In the genomic region with DNA sequence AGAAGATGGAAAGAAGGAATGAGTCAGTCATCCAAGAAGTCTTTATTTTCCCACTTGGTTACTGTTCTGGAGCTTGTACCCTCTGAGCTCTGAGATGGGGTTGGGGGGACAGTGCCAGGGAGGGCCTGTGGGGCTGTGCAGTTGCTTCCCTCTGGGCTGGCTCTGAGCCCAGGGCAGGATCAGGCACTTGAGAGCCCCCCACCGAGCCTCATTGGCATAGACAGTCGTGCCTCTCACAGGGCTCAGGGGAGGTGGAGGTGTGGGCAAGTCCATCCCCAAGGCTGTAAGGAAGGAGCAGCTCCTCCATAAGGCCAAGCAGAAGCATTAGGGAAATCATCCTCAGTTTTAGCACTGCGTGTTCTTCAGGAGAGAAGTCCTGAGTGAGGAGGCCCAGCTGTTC, we compare ENCODE assay signal across 28 cellular contexts. TPM values are rescaled to one million over a fixed set of nuclear protein-coding genes. Genes with fewer than 3 reads are reported as not detected.
DNase-seq lines count a peak whose midpoint lies in the region; ATAC-seq and TF ChIP-seq lines count a peak whose summit lies in the region.
"Had no signal": no experiment of that assay in that cellular context is flagged by ENCODE, and none has a peak within 500 bp of the region (broad histone marks: within the 10 kb centered on the region; RNA-seq: fewer than 3 reads in every experiment).

No MANE protein-coding gene starts in this region.

- H3K4me3 ChIP-seq in gastrocnemius medialis = no peak overlapping the region
- H3K4me3 ChIP-seq: psoas muscle, sigmoid colon, SJSA1, upper lobe of right lung had no signal

- H3K4me1 ChIP-seq in gastrocnemius medialis = peaks cover 17 to 21% of the 10 kb centered on the region in 2 donors

- H3K9me3 Mint-ChIP-seq in activated CD8-positive, alpha-beta T cell treated with anti-CD3 and anti-CD28 coated beads for 36 hours = no peaks in the 10 kb centered on the region
- H3K9me3 Mint-ChIP-seq in activated CD8-positive, alpha-beta T cell treated with anti-CD3 and anti-CD28 coated beads, Interleukin-2, amount 10 ng/mL, durations not matched to agents 7 days and 5 days (ENCODE audit: insufficient read depth) = no peaks in the 10 kb centered on the region
- H3K9me3 Mint-ChIP-seq in neural crest cell = no peaks in the 10 kb centered on the region
- H3K9me3 Mint-ChIP-seq: activated T-cell treated with anti-CD3 and anti-CD28 coated beads, Interleukin-2, amount 50 U/mL, for 4 hours; memory B cell; stimulated activated naive B cell treated with anti-CD40 and anti-IgM and Interleukin-4, amounts not matched to agents 10 μg/mL and 1 μg/mL and 100 μg/mL, for 72 hours had no signal

- H3K4me3 Mint-ChIP-seq in activated CD8-positive, alpha-beta T cell treated with anti-CD3 and anti-CD28 coated beads for 36 hours = no peak overlapping the region
- no peak overlapping the region for H3K4me3 Mint-ChIP-seq in activated CD8-positive, alpha-beta T cell treated with anti-CD3 and anti-CD28 coated beads, Interleukin-2, amount 10 ng/mL, durations not matched to agents 7 days and 5 days
- H3K4me3 Mint-ChIP-seq in neural crest cell = peak overlapping the region; percentile 93
- H3K4me3 Mint-ChIP-seq: activated T-cell treated with anti-CD3 and anti-CD28 coated beads, Interleukin-2, amount 50 U/mL, for 4 hours; memory B cell; stimulated activated naive B cell treated with anti-CD40 and anti-IgM and Interleukin-4, amounts not matched to agents 10 μg/mL and 1 μg/mL and 100 μg/mL, for 72 hours had no signal

- intact Hi-C loops in activated CD8-positive, alpha-beta T cell treated with anti-CD3 and anti-CD28 coated beads for 36 hours (cut with micrococcal nuclease) = no loop called here
- intact Hi-C loops in gastrocnemius medialis (cut with DNase I; ENCODE audit: low total_unique reads) = no loop called here

- H3K9me3 ChIP-seq in gastrocnemius medialis = no peaks in the 10 kb centered on the region
- H3K9me3 ChIP-seq: psoas muscle, sigmoid colon, SJSA1, upper lobe of right lung had no signal

- H3K27me3 Mint-ChIP-seq in activated CD8-positive, alpha-beta T cell treated with anti-CD3 and anti-CD28 coated beads for 36 hours = no peaks in the 10 kb centered on the region
- no peaks in the 10 kb centered on the region for H3K27me3 Mint-ChIP-seq in activated CD8-positive, alpha-beta T cell treated with anti-CD3 and anti-CD28 coated beads, Interleukin-2, amount 10 ng/mL, durations not matched to agents 7 days and 5 days (ENCODE audit: low read depth)
- peaks cover 6% of the 10 kb centered on the region for H3K27me3 Mint-ChIP-seq in neural crest cell (ENCODE audit: low read depth)
- H3K27me3 Mint-ChIP-seq: memory B cell; stimulated activated naive B cell treated with anti-CD40 and anti-IgM and Interleukin-4, amounts not matched to agents 10 μg/mL and 1 μg/mL and 100 μg/mL, for 72 hours had no signal

- no peak for ATAC-seq in activated CD8-positive, alpha-beta T cell treated with anti-CD3 and anti-CD28 coated beads for 36 hours
- no peak for ATAC-seq in activated CD8-positive, alpha-beta T cell treated with anti-CD3 and anti-CD28 coated beads, Interleukin-2, amount 10 ng/mL, durations not matched to agents 7 days and 5 days
- ATAC-seq in gastrocnemius medialis = no peak
- ATAC-seq: activated T-cell treated with anti-CD3 and anti-CD28 coated beads, Interleukin-2, amount 50 U/mL, for 4 hours; left lobe of liver; psoas muscle; stimulated activated naive B cell treated with anti-CD40 and anti-IgM and Interleukin-4, amounts not matched to agents 10 μg/mL and 1 μg/mL and 100 μg/mL, for 72 hours; upper lobe of right lung had no signal

- no peak for DNase-seq in activated CD8-positive, alpha-beta T cell treated with anti-CD3 and anti-CD28 coated beads for 36 hours
- no peak for DNase-seq in activated CD8-positive, alpha-beta T cell treated with anti-CD3 and anti-CD28 coated beads, Interleukin-2, amount 10 ng/mL, durations not matched to agents 7 days and 5 days
- DNase-seq in NCI-H345 (lab: John Stamatoyannopoulos, UW) (peak; percentile 30), neural crest cell (ENCODE audit: low read depth, low spot score) (no peak), gastrocnemius medialis (no peak)
- no peak for DNase-seq in stimulated activated CD4-positive, alpha-beta T cell treated with anti-CD3 and anti-CD28 coated beads, Interleukin-4, amount 100 ng/mL, for 4 hours
- DNase-seq: ACHN; activated CD4-positive, CD25-positive, alpha-beta regulatory T cell; activated CD8-positive, alpha-beta memory T cell treated with anti-CD3 and anti-CD28 coated beads for 24 hours; activated naive CD4-positive, alpha-beta T cell treated with Interleukin-2 at 50 U/mL for 16 hours; activated T-cell treated with anti-CD3 and anti-CD28 coated beads, Interleukin-2, amount 50 U/mL, for 4 hours; amygdala; H7; NCI-H1105; NCI-H1930; nucleus accumbens; psoas muscle; sigmoid colon; stimulated activated CD4-positive, alpha-beta T cell treated with anti-CD3 and anti-CD28 coated beads, Interleukin-4, amount 100 ng/mL, for 24 hours; stimulated activated naive B cell treated with anti-CD40 and anti-IgM and Interleukin-4, amounts not matched to agents 10 μg/mL and 1 μg/mL and 100 μg/mL, for 72 hours; upper lobe of right lung had no signal

- in situ Hi-C loops in gastrocnemius medialis (cut with MboI; ENCODE audit: low sequenced_read_pairs in 4 of 4) = loop anchor here in 3 of 4 donors (25.0 kb wide), 1 partner anchor 260 kb away; a partner anchor contains a TSS

- H3K27ac Mint-ChIP-seq in activated CD8-positive, alpha-beta T cell treated with anti-CD3 and anti-CD28 coated beads for 36 hours = peak overlapping the region; percentile 25
- H3K27ac Mint-ChIP-seq in activated CD8-positive, alpha-beta T cell treated with anti-CD3 and anti-CD28 coated beads, Interleukin-2, amount 10 ng/mL, durations not matched to agents 7 days and 5 days = no peak overlapping the region
- no peak overlapping the region for H3K27ac Mint-ChIP-seq in neural crest cell (ENCODE audit: unreplicated experiment)

- no peak overlapping the region for H3K27ac ChIP-seq in gastrocnemius medialis
- H3K27ac ChIP-seq: psoas muscle, sigmoid colon, SJSA1, upper lobe of right lung had no signal

- no peaks in the 10 kb centered on the region for H3K27me3 ChIP-seq in gastrocnemius medialis
- H3K27me3 ChIP-seq: sigmoid colon, SJSA1, upper lobe of right lung had no signal

- peaks cover 33% of the 10 kb centered on the region for H3K4me1 Mint-ChIP-seq in activated CD8-positive, alpha-beta T cell treated with anti-CD3 and anti-CD28 coated beads for 36 hours (ENCODE audit: low read depth)
- peaks cover 37% of the 10 kb centered on the region for H3K4me1 Mint-ChIP-seq in activated CD8-positive, alpha-beta T cell treated with anti-CD3 and anti-CD28 coated beads, Interleukin-2, amount 10 ng/mL, durations not matched to agents 7 days and 5 days (ENCODE audit: low read depth)
- H3K4me1 Mint-ChIP-seq in neural crest cell = peaks cover 23% of the 10 kb centered on the region

- no peak for TF ChIP-seq CTCF in activated CD8-positive, alpha-beta T cell treated with anti-CD3 and anti-CD28 coated beads for 36 hours (IDR thresholded peaks at IDR 0.05)
- TF ChIP-seq CTCF in neural crest cell (conservative IDR thresholded peaks at IDR 0.05) = no peak
- no peak for TF ChIP-seq CTCF in gastrocnemius medialis (IDR thresholded peaks at IDR 0.05 in 4 of 5, conservative IDR thresholded peaks at IDR 0.05 in 1 of 5)

- no peak for TF ChIP-seq POLR2A in gastrocnemius medialis (IDR thresholded peaks at IDR 0.05)

- peaks cover 40% of the 10 kb centered on the region for H3K36me3 Mint-ChIP-seq in activated CD8-positive, alpha-beta T cell treated with anti-CD3 and anti-CD28 coated beads for 36 hours (ENCODE audit: low read depth)
- H3K36me3 Mint-ChIP-seq in activated CD8-positive, alpha-beta T cell treated with anti-CD3 and anti-CD28 coated beads, Interleukin-2, amount 10 ng/mL, durations not matched to agents 7 days and 5 days (ENCODE audit: low read depth) = peaks cover 42% of the 10 kb centered on the region
- no peaks in the 10 kb centered on the region for H3K36me3 Mint-ChIP-seq in neural crest cell (ENCODE audit: low read depth)

- no peaks in the 10 kb centered on the region for H3K36me3 ChIP-seq in gastrocnemius medialis
- H3K36me3 ChIP-seq: sigmoid colon, upper lobe of right lung had no signal

- CTCF ChIA-PET in activated CD8-positive, alpha-beta T cell treated with anti-CD3 and anti-CD28 coated beads for 36 hours (lab: Charles Lee) = interaction anchor here (0.8 to 5.4 kb wide), 6 partner anchors 8 to 251 kb away, joined by 3 to 38 read pairs (median 7); a partner anchor contains a TSS
- CTCF ChIA-PET in activated CD8-positive, alpha-beta T cell treated with anti-CD3 and anti-CD28 coated beads, Interleukin-2, amount 10 ng/mL, durations not matched to agents 7 days and 5 days (lab: Charles Lee) = interaction anchor here (1.6 to 6.4 kb wide), 3 partner anchors 9 to 14 kb away, joined by 4 to 39 read pairs (median 16); a partner anchor contains a TSS

- POLR2A ChIA-PET in activated CD8-positive, alpha-beta T cell treated with anti-CD3 and anti-CD28 coated beads for 36 hours (lab: Charles Lee) = interaction anchor here (1.0 to 7.7 kb wide), 6 partner anchors 11 to 164 kb away, joined by 3 to 124 read pairs (median 4); a partner anchor contains a TSS
- POLR2A ChIA-PET in activated CD8-positive, alpha-beta T cell treated with anti-CD3 and anti-CD28 coated beads, Interleukin-2, amount 10 ng/mL, durations not matched to agents 7 days and 5 days (lab: Charles Lee) = interaction anchor here (8.4 kb wide), 1 partner anchor 12 kb away, joined by 103 read pairs; a partner anchor contains a TSS

RNA-seq across cellular contexts. Expression of a gene that starts 2.5 kb away (rescaled TPM):
- total RNA-seq in activated CD8-positive, alpha-beta T cell treated with anti-CD3 and anti-CD28 coated beads for 36 hours = 10 to 100 TPM; 25.8 to 33.7 TPM
- 10 to 100 TPM; 39.7 to 42.0 TPM for total RNA-seq in activated CD8-positive, alpha-beta T cell treated with anti-CD3 and anti-CD28 coated beads, Interleukin-2, amount 10 ng/mL, durations not matched to agents 7 days and 5 days
- total RNA-seq in neural crest cell (50.9 and 57.3 TPM in 2 replicates), gastrocnemius medialis (10 to 100 TPM; 28.2 to 53.5 (median 49.8) TPM)

RNA-seq across cellular contexts. Expression of a gene that starts 13.4 kb away (rescaled TPM):
- 100 to 1,000 TPM; 195 to 200 TPM for total RNA-seq in activated CD8-positive, alpha-beta T cell treated with anti-CD3 and anti-CD28 coated beads for 36 hours
- total RNA-seq in activated CD8-positive, alpha-beta T cell treated with anti-CD3 and anti-CD28 coated beads, Interleukin-2, amount 10 ng/mL, durations not matched to agents 7 days and 5 days = 100 to 1,000 TPM; 242 to 255 TPM
- total RNA-seq in neural crest cell (not detected in 2 replicates), gastrocnemius medialis (under 1 TPM; 0.19 to 0.76 (median 0.49) TPM)
- total RNA-seq: chondrocyte, G401, RPMI7951, SJSA1 had no signal

RNA-seq across cellular contexts. Expression of a gene that starts 24.3 kb away (rescaled TPM):
- total RNA-seq in activated CD8-positive, alpha-beta T cell treated with anti-CD3 and anti-CD28 coated beads for 36 hours = not detected
- total RNA-seq in activated CD8-positive, alpha-beta T cell treated with anti-CD3 and anti-CD28 coated beads, Interleukin-2, amount 10 ng/mL, durations not matched to agents 7 days and 5 days = not detected
- total RNA-seq in neural crest cell (0.05 TPM in 1 of 2 replicates, not detected in the other), gastrocnemius medialis (under 1 TPM in 2 of 4 donors, not detected in 2; 0.04 to 0.10 TPM)
- total RNA-seq: activated T-cell treated with anti-CD3 and anti-CD28 coated beads, Interleukin-2, amount 50 U/mL, for 4 hours; chondrocyte; G401; left lobe of liver; psoas muscle; RPMI7951 had no signal

RNA-seq across cellular contexts. Expression of a gene that starts 46.6 kb away (rescaled TPM):
- under 1 TPM; 0.34 TPM for total RNA-seq in activated CD8-positive, alpha-beta T cell treated with anti-CD3 and anti-CD28 coated beads for 36 hours
- under 1 TPM in 1 of 2 experiments, not detected in 1; 0.08 TPM for total RNA-seq in activated CD8-positive, alpha-beta T cell treated with anti-CD3 and anti-CD28 coated beads, Interleukin-2, amount 10 ng/mL, durations not matched to agents 7 days and 5 days
- total RNA-seq in neural crest cell (0.16 and 0.91 TPM in 2 replicates), gastrocnemius medialis (under 1 TPM in 1 of 4 donors, not detected in 3; 0.15 TPM)
- total RNA-seq: G401, glomerular endothelial cell, SJSA1 had no signal

Comparison
In these comparisons a context has a peak if more than half of its experiments do, and no peak if none do; other contexts are left out.
1. RNA of a gene that starts 13.4 kb away (total RNA-seq): 242 to 255 TPM in activated CD8-positive, alpha-beta T cell treated with anti-CD3 and anti-CD28 coated beads, Interleukin-2, amount 10 ng/mL, durations not matched to agents 7 days and 5 days and 195 to 200 TPM in activated CD8-positive, alpha-beta T cell treated with anti-CD3 and anti-CD28 coated beads for 36 hours; 0.19 to 0.76 TPM in gastrocnemius medialis and not detected in neural crest cell; every median in the first group is over 100 times any median in the second.